ENCODE assay signal across 1 cellular context in the genomic region with DNA sequence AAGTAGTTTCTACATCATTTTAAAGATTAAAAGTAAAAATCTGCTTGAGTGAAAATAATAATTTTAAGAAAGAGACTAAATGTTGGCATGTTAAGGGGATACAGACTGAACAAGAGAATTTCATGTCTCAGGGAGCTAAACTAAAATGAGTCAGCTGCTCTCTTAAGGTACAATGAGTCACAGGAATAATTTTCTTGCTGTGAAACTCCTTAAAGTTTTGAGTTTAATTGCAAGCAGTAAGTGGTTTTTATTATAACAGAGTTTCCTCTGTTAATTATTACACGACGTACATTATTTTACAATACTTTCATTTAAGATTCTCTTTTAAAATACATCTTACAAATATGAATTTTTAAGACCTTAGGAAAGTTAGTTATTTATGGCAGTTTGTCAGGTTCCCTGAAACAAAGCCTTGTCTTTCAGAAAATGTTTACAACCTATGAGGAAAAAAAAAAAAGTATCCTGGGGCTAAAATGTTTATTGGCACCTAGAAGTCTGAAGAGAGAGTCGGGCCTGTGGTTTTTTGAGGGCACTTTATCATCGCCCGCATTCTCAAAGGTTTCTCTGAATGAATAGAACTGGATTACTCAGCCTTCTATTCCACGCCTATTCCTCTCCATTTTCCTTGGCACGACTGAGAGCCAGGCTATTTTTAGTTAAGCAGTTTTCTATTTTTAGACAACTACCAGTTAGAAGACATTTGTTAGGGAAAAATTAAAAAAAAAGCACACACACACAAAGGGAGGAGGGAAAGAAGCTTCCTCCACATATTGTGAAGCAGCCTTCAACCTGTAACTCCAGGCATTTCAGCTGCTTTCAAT.
TF ChIP-seq lines count a peak whose summit lies in the region.

No MANE protein-coding gene starts in this region.

TF ChIP-seq in SK-N-SH, 30 proteins besides CTCF, POLR2A, EP300 and RAD21 (continued from another document):
- TF ChIP-seq, protein P1, sequence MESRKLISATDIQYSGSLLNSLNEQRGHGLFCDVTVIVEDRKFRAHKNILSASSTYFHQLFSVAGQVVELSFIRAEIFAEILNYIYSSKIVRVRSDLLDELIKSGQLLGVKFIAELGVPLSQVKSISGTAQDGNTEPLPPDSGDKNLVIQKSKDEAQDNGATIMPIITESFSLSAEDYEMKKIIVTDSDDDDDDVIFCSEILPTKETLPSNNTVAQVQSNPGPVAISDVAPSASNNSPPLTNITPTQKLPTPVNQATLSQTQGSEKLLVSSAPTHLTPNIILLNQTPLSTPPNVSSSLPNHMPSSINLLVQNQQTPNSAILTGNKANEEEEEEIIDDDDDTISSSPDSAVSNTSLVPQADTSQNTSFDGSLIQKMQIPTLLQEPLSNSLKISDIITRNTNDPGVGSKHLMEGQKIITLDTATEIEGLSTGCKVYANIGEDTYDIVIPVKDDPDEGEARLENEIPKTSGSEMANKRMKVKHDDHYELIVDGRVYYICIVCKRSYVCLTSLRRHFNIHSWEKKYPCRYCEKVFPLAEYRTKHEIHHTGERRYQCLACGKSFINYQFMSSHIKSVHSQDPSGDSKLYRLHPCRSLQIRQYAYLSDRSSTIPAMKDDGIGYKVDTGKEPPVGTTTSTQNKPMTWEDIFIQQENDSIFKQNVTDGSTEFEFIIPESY (IDR thresholded peaks at IDR 0.05; ENCODE audit: borderline replicate concordance, low read depth) = no peak
- no peak for TF ChIP-seq FOXJ3 (CRISPR knock-in tag; IDR thresholded peaks at IDR 0.05)
- no peak for TF ChIP-seq MXI1 (IDR thresholded peaks at IDR 0.05; ENCODE audit: low read depth, low read length)
- no peak for TF ChIP-seq YY1 (IDR thresholded peaks at IDR 0.05; ENCODE audit: low read depth)
- peak; percentile 43; the same call in 1 of the 2 replicates for TF ChIP-seq POLR2AphosphoS5 (IDR thresholded peaks at IDR 0.05; ENCODE audit: low read depth, low read length)
- no peak for TF ChIP-seq EZH2phosphoT487 (IDR thresholded peaks at IDR 0.05; ENCODE audit: borderline replicate concordance, low read depth)
- TF ChIP-seq PBX3 (IDR thresholded peaks at IDR 0.05) = peak; percentile 65
- TF ChIP-seq FOXM1 (IDR thresholded peaks at IDR 0.05; ENCODE audit: low read depth) = no peak
- TF ChIP-seq, protein P2, sequence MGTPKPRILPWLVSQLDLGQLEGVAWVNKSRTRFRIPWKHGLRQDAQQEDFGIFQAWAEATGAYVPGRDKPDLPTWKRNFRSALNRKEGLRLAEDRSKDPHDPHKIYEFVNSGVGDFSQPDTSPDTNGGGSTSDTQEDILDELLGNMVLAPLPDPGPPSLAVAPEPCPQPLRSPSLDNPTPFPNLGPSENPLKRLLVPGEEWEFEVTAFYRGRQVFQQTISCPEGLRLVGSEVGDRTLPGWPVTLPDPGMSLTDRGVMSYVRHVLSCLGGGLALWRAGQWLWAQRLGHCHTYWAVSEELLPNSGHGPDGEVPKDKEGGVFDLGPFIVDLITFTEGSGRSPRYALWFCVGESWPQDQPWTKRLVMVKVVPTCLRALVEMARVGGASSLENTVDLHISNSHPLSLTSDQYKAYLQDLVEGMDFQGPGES (IDR thresholded peaks at IDR 0.05; ENCODE audit: low read depth, low read length) = no peak
- no peak for TF ChIP-seq USF1 (IDR thresholded peaks at IDR 0.05; ENCODE audit: borderline replicate concordance, low read depth)
- peak; percentile 37; the same call in 1 of the 2 replicates for TF ChIP-seq RXRA (IDR thresholded peaks at IDR 0.05; ENCODE audit: borderline replicate concordance, low read depth)
- no peak for TF ChIP-seq CHD2 (IDR thresholded peaks at IDR 0.05; ENCODE audit: low read length, partially characterized antibody)
- peak; percentile 47 for TF ChIP-seq TCF12 (IDR thresholded peaks at IDR 0.05)
- no peak for TF ChIP-seq GABPA (IDR thresholded peaks at IDR 0.05; ENCODE audit: low read depth)
- TF ChIP-seq MEF2A (IDR thresholded peaks at IDR 0.05; ENCODE audit: borderline replicate concordance, low read depth) = peak; percentile 100
